ENCODE assay signal across 16 cellular contexts in the genomic region with DNA sequence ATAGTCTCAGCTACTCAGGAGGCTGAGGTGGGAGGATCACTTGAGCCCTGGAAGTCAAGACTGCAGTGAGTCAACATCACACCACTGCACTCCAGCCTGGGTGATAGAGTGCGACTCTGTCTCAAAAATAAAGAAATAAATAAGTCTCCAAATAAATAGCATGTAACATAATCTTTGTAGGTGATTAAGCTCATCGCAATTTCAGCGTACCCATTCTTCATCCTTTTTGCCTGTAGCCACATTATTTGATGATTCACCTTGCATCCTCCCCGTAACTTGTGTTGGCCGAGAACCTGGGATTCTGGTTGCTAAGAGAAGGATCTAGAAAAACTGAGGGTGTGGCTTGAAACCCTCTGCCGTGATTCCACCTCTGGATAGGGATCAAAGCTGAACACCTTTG.
"Had no signal": no experiment of that assay in that cellular context is flagged by ENCODE, and none has a peak within 500 bp of the region (broad histone marks: within the 10 kb centered on the region; RNA-seq: fewer than 3 reads in every experiment).

No MANE protein-coding gene starts in this region.

- H3K4me1 ChIP-seq: left lung, parathyroid adenoma, sigmoid colon had no signal

- H3K27ac ChIP-seq: dorsolateral prefrontal cortex, left lung, parathyroid adenoma, sigmoid colon, VCaP had no signal

- H3K79me2 ChIP-seq: parathyroid adenoma had no signal

- H3K9me3 ChIP-seq: left lung, sigmoid colon had no signal

- DNase-seq: activated CD4-positive, alpha-beta T cell treated with anti-CD3 and anti-CD28 coated beads, Interleukin-2, amount 50 U/mL, for 1 hour; activated CD4-positive, CD25-positive, alpha-beta regulatory T cell treated with anti-CD3 and anti-CD28 coated beads, Interleukin-2, amount 50 U/mL, for 72 hours; central memory CD4-positive, alpha-beta T cell; dorsolateral prefrontal cortex; head of caudate nucleus; kidney; left lung; midbrain; sigmoid colon; stimulated activated naive B cell treated with anti-CD40 and anti-IgM and Interleukin-4, amounts not matched to agents 10 μg/mL and 1 μg/mL and 100 μg/mL, for 72 hours had no signal

- FAIRE-seq: colon, frontal cortex, kidney had no signal

- H3K36me3 ChIP-seq: left lung, sigmoid colon had no signal

- H3K27me3 ChIP-seq: dorsolateral prefrontal cortex, left lung, sigmoid colon had no signal

- H3K4me3 Mint-ChIP-seq: activated naive CD8-positive, alpha-beta T cell; nephron; stimulated activated naive B cell treated with anti-CD40 and anti-IgM and Interleukin-4, amounts not matched to agents 10 μg/mL and 1 μg/mL and 100 μg/mL, for 72 hours had no signal

- H3K9ac ChIP-seq: parathyroid adenoma had no signal

- H3K4me1 Mint-ChIP-seq: nephron; stimulated activated naive B cell treated with anti-CD40 and anti-IgM and Interleukin-4, amounts not matched to agents 10 μg/mL and 1 μg/mL and 100 μg/mL, for 72 hours had no signal

- H3K9me3 Mint-ChIP-seq: nephron; stimulated activated naive B cell treated with anti-CD40 and anti-IgM and Interleukin-4, amounts not matched to agents 10 μg/mL and 1 μg/mL and 100 μg/mL, for 72 hours had no signal

- H3K36me3 Mint-ChIP-seq: activated naive CD8-positive, alpha-beta T cell; stimulated activated naive B cell treated with anti-CD40 and anti-IgM and Interleukin-4, amounts not matched to agents 10 μg/mL and 1 μg/mL and 100 μg/mL, for 72 hours had no signal

- H3K27ac Mint-ChIP-seq: activated naive CD8-positive, alpha-beta T cell; nephron; stimulated activated naive B cell treated with anti-CD40 and anti-IgM and Interleukin-4, amounts not matched to agents 10 μg/mL and 1 μg/mL and 100 μg/mL, for 72 hours had no signal

- H3K4me3 ChIP-seq: dorsolateral prefrontal cortex, left lung, sigmoid colon had no signal

- H2AFZ ChIP-seq: parathyroid adenoma had no signal
